Comparison of ENCODE assay signal across 11 cellular contexts in genomic region chr16:48607056-48607825, GRCh38. TPM values are rescaled to one million over a fixed set of nuclear protein-coding genes. Genes with fewer than 3 reads are reported as not detected.
A peak's percentile ranks its signal among the peaks of the same experiment; 100 is the strongest.
DNase-seq lines count a peak whose midpoint lies in the region; ATAC-seq, FAIRE-seq and TF ChIP-seq lines count a peak whose summit lies in the region.
"Had no signal": no experiment of that assay in that cellular context is flagged by ENCODE, and none has a peak within 500 bp of the region (broad histone marks: within the 10 kb centered on the region; RNA-seq: fewer than 3 reads in every experiment).

No MANE protein-coding gene starts in this region.

- ATAC-seq in HG03457 (IDR thresholded peaks at IDR 0.05; ENCODE audit: unreplicated experiment) (no peak), GM19328 (IDR thresholded peaks at IDR 0.05; ENCODE audit: unreplicated experiment) (no peak)

- H3K27ac ChIP-seq in H9 (ENCODE audit: insufficient read length, low read depth, low read length), result no peak overlapping the region
- H3K27ac ChIP-seq in small intestine (ENCODE audit: low read depth in 1 of 2, low read length in 1 of 2), result peak overlapping the region in 1 of 2 donors; percentile 68

- no CpG with 5 or more reads among the region's 7 CpGs for WGBS in H9 (ENCODE audit: extremely low coverage, insufficient read length, low lambda C conversion rate)
- 46 to 58% (median 51%) methylated on average over 7 of the region's 7 CpGs for WGBS in small intestine, 3 donors

- H3K36me3 ChIP-seq in adipocyte (ENCODE audit: control insufficient read depth, insufficient read depth, low read length, severe bottlenecking), result no peaks in the 10 kb centered on the region
- H3K36me3 ChIP-seq in small intestine (ENCODE audit: control insufficient read depth in 2 of 2, insufficient read depth in 2 of 2, low read length in 2 of 2), result no peaks in the 10 kb centered on the region

- H2BK5ac ChIP-seq in H9 (ENCODE audit: insufficient read length, low read length), result no peak overlapping the region

- H3K9me3 Mint-ChIP-seq in H9, result no peaks in the 10 kb centered on the region; a peak in 1 of 5 replicates
- no peaks in the 10 kb centered on the region for H3K9me3 Mint-ChIP-seq in type B pancreatic cell
- H3K9me3 Mint-ChIP-seq: activated naive CD4-positive, alpha-beta T cell treated with anti-CD3 and anti-CD28 coated beads, Interleukin-2, amount 50 U/mL, for 24 hours had no signal

- no peak overlapping the region for H2BK20ac ChIP-seq in H9 (ENCODE audit: low read depth, low read length, poor library complexity, severe bottlenecking)

- H4K91ac ChIP-seq in H9 (ENCODE audit: insufficient read length, low read depth, low read length), result no peak overlapping the region

- H3K14ac ChIP-seq in H9 (ENCODE audit: insufficient read depth, low read length), result no peak overlapping the region

- FAIRE-seq in small intestine (lab: Jason Lieb, UNC), result no peak

- no peak overlapping the region for H2BK15ac ChIP-seq in H9 (ENCODE audit: low read depth, low read length)

- H2BK12ac ChIP-seq in H9 (ENCODE audit: insufficient read length, low read depth, low read length), result no peak overlapping the region

- H3K4me2 ChIP-seq in H9 (ENCODE audit: insufficient read depth, insufficient read length, low read length), result peak overlapping the region; percentile 84

- no peak overlapping the region for H3T11ph ChIP-seq in H9 (ENCODE audit: low read length)

- H3K9ac ChIP-seq in H9 (ENCODE audit: extremely low read depth, insufficient read length, low read length) (no peak overlapping the region), adipocyte (ENCODE audit: low read length) (no peak overlapping the region)

- H3K27me3 Mint-ChIP-seq in H9 (ENCODE audit: low read depth) (no peaks in the 10 kb centered on the region), type B pancreatic cell (no peaks in the 10 kb centered on the region)
- H3K27me3 Mint-ChIP-seq: activated naive CD4-positive, alpha-beta T cell treated with anti-CD3 and anti-CD28 coated beads, Interleukin-2, amount 50 U/mL, for 24 hours had no signal

- no peak overlapping the region for H2AK5ac ChIP-seq in H9 (ENCODE audit: insufficient read length, low read length)

- no peak overlapping the region for H3K18ac ChIP-seq in H9 (ENCODE audit: insufficient read length, low read depth, low read length)

- no peak overlapping the region for H2BK120ac ChIP-seq in H9 (ENCODE audit: low read depth, low read length, poor library complexity, severe bottlenecking)

- peaks cover 64% of the 10 kb centered on the region for H3K79me2 ChIP-seq in H9 (ENCODE audit: insufficient read depth, low read length)

- H3K79me1 ChIP-seq in H9 (ENCODE audit: insufficient read depth, low read depth, low read length, poor library complexity, severe bottlenecking), result peaks cover 18% of the 10 kb centered on the region

- no peaks in the 10 kb centered on the region for H4K20me1 ChIP-seq in H9 (ENCODE audit: control insufficient read depth, insufficient read depth, insufficient read length)

- H3K27me3 ChIP-seq in H9 (ENCODE audit: insufficient read depth, low read length) (no peaks in the 10 kb centered on the region), adipocyte (replicated peaks; ENCODE audit: control insufficient read depth, insufficient read depth, low read length) (no peaks in the 10 kb centered on the region), small intestine (ENCODE audit: control insufficient read depth in 2 of 2, insufficient read depth in 2 of 2, low read length in 2 of 2) (no peaks in the 10 kb centered on the region)

- no peak overlapping the region for H2AFZ ChIP-seq in H9 (ENCODE audit: low read length)

- H3K4me3 ChIP-seq in adipocyte (ENCODE audit: low read length) (peak overlapping the region; percentile 97), small intestine (ENCODE audit: low read depth in 1 of 2, low read length in 2 of 2) (no peak overlapping the region)

- no peak overlapping the region for H3K56ac ChIP-seq in H9 (ENCODE audit: insufficient read length, low read depth, low read length)

- DNase-seq in H9 (no peak), adipocyte (ENCODE audit: low read depth) (peak; percentile 68), iris pigment epithelial cell (ENCODE audit: low read depth) (peak; percentile 84), small intestine (peak; percentile 75), NCI-H345 (lab: John Stamatoyannopoulos, UW) (no peak), type B pancreatic cell (ENCODE audit: extremely low spot score, unreplicated experiment) (no peak)
- DNase-seq: NCI-H1417 had no signal

- H3K23me2 ChIP-seq in H9 (ENCODE audit: insufficient read length, low read depth, low read length, poor library complexity, severe bottlenecking), result peaks cover 5% of the 10 kb centered on the region

- H3K4me1 Mint-ChIP-seq in H9, result peaks cover 23 to 38% of the 10 kb centered on the region in 2 experiments
- H3K4me1 Mint-ChIP-seq in type B pancreatic cell (ENCODE audit: unreplicated experiment), result peaks cover 20% of the 10 kb centered on the region

- no peaks in the 10 kb centered on the region for H3K9me3 ChIP-seq in H9 (ENCODE audit: control insufficient read depth, low read depth, low read length)
- no peaks in the 10 kb centered on the region for H3K9me3 ChIP-seq in adipocyte (ENCODE audit: control insufficient read depth, low read length)
- H3K9me3 ChIP-seq in small intestine (ENCODE audit: control insufficient read depth, low read depth), result no peaks in the 10 kb centered on the region

- H3K36me3 Mint-ChIP-seq in H9 (ENCODE audit: insufficient read depth in 1 of 3, low read depth in 3 of 3) (peaks cover 2 to 9% (median 7%) of the 10 kb centered on the region in 3 experiments), type B pancreatic cell (peaks cover 14% of the 10 kb centered on the region)

- TF ChIP-seq CTCF in H9 (conservative IDR thresholded peaks at IDR 0.05), result no peak
- no peak for TF ChIP-seq CTCF in type B pancreatic cell (conservative IDR thresholded peaks at IDR 0.05)

- H3K4me1 ChIP-seq in H9 (ENCODE audit: insufficient read depth, low read length) (peaks cover 17% of the 10 kb centered on the region), adipocyte (ENCODE audit: control insufficient read depth, insufficient read depth, low read length) (peaks cover 65% of the 10 kb centered on the region), small intestine (ENCODE audit: control insufficient read depth in 2 of 2, insufficient read depth in 1 of 2, low read depth in 1 of 2, low read length in 1 of 2) (peaks cover 20 to 45% of the 10 kb centered on the region in 2 donors)

- no peak overlapping the region for H4K5ac ChIP-seq in H9 (ENCODE audit: insufficient read length, low read depth, low read length)

- H4K8ac ChIP-seq in H9 (replicated peaks; ENCODE audit: insufficient read length, low read depth, low read length), result no peak overlapping the region

- H3K4ac ChIP-seq in H9 (ENCODE audit: low read depth, low read length), result no peak overlapping the region

- no peak overlapping the region for H3K27ac Mint-ChIP-seq in H9
- H3K27ac Mint-ChIP-seq in type B pancreatic cell, result no peak overlapping the region

- H3K23ac ChIP-seq in H9 (ENCODE audit: insufficient read length, low read depth, low read length), result no peak overlapping the region

- H3K4me3 Mint-ChIP-seq in H9 (no peak overlapping the region), type B pancreatic cell (no peak overlapping the region)
- H3K4me3 Mint-ChIP-seq: activated naive CD4-positive, alpha-beta T cell treated with anti-CD3 and anti-CD28 coated beads, Interleukin-2, amount 50 U/mL, for 24 hours; T-helper 2 cell treated with Interferon-gamma antibody and Interleukin-4, amounts not matched to agents 5 μg/mL and 100 μg/mL, for 36 hours had no signal

RNA-seq across cellular contexts. Expression of gene N4BP1, which starts 2.7 kb away (rescaled TPM):
- total RNA-seq in H9 (2021) (34.2 and 36.5 TPM in 2 replicates), type B pancreatic cell (ENCODE audit: low replicate concordance) (39.4 and 47.2 TPM in 2 replicates)
- 1 to 10 TPM; 8.1 to 9.4 (median 8.9) TPM for polyA plus RNA-seq in small intestine

Comparison
In these comparisons a context has a peak if more than half of its experiments do, and no peak if none do; other contexts are left out.
1. DNase-seq: peak in adipocyte (single experiment), iris pigment epithelial cell (single experiment) and small intestine (single experiment); none in H9 (single experiment), NCI-H345 (single experiment) and type B pancreatic cell (single experiment).